1 cellular context compared by ENCODE assay signal in the genomic region with DNA sequence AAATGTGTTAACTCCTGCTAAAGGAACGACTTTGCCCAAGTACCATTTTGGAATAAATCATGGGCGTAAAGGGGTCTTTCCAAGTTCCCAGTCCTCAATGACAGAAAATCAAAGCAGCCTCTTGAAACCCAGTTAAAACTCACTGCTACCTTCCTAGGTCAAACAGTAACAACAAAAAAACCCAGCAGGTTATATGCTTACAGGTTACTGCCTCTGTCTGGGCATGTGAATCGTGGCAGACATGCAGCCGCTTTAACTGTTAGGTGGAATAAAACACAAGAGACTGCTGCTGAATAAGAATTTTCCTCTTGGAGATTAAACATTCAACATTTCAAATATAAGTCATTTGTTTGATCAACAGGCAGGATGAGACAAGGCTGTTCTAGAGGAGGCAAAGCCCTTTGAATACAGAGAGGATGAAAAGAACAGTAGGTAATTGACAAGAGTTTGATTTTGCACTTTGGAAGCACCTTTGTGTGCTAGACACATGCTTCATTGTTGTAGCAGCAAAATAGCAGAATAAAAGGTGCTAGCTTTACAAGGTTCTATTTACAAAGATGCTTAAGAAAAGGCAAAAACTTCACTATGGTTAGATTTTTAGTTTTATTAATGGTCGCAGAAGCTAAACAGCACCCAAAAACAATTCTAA.
TF ChIP-seq lines count a peak whose summit lies in the region.

No MANE protein-coding gene starts in this region.

TF ChIP-seq in HepG2, 621 proteins besides CTCF, POLR2A, EP300 and RAD21 (continued from another document):
- TF ChIP-seq, protein P1, sequence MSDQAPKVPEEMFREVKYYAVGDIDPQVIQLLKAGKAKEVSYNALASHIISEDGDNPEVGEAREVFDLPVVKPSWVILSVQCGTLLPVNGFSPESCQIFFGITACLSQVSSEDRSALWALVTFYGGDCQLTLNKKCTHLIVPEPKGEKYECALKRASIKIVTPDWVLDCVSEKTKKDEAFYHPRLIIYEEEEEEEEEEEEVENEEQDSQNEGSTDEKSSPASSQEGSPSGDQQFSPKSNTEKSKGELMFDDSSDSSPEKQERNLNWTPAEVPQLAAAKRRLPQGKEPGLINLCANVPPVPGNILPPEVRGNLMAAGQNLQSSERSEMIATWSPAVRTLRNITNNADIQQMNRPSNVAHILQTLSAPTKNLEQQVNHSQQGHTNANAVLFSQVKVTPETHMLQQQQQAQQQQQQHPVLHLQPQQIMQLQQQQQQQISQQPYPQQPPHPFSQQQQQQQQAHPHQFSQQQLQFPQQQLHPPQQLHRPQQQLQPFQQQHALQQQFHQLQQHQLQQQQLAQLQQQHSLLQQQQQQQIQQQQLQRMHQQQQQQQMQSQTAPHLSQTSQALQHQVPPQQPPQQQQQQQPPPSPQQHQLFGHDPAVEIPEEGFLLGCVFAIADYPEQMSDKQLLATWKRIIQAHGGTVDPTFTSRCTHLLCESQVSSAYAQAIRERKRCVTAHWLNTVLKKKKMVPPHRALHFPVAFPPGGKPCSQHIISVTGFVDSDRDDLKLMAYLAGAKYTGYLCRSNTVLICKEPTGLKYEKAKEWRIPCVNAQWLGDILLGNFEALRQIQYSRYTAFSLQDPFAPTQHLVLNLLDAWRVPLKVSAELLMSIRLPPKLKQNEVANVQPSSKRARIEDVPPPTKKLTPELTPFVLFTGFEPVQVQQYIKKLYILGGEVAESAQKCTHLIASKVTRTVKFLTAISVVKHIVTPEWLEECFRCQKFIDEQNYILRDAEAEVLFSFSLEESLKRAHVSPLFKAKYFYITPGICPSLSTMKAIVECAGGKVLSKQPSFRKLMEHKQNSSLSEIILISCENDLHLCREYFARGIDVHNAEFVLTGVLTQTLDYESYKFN (CRISPR knock-in tag; conservative IDR thresholded peaks at IDR 0.05): 0 out of 2 replicates have a peak, but pooled peaks have one; percentile 21
